Comparison of ENCODE assay signal across 16 cellular contexts in genomic region chr2:172846551-172846950, GRCh38.
"Had no signal": no experiment of that assay in that cellular context is flagged by ENCODE, and none has a peak within 500 bp of the region (broad histone marks: within the 10 kb centered on the region; RNA-seq: fewer than 3 reads in every experiment).

No MANE protein-coding gene starts in this region.

- DNase-seq: colonic mucosa; cortex of kidney; effector CD8-positive, alpha-beta T cell; effector memory CD8-positive, alpha-beta T cell; foreskin keratinocyte; head of caudate nucleus; heart right ventricle; hippocampal formation; left cardiac atrium; left lung; left ventricle myocardium superior; lower lobe of right lung; mesenchymal stem cell; mucosa of descending colon had no signal

- ATAC-seq: effector memory CD8-positive, alpha-beta T cell; foreskin keratinocyte; gastroesophageal sphincter; left lung; lower lobe of right lung; mucosa of descending colon had no signal

- H3K27me3 ChIP-seq: colonic mucosa, esophagus muscularis mucosa, foreskin keratinocyte, gastroesophageal sphincter, heart right ventricle, left lung had no signal

- H3K9me3 ChIP-seq: colonic mucosa, gastroesophageal sphincter, lower lobe of right lung, mucosa of descending colon had no signal

- H3K36me3 ChIP-seq: colonic mucosa, esophagus muscularis mucosa, gastroesophageal sphincter, heart right ventricle, left lung, lower lobe of right lung had no signal

- H3K27ac ChIP-seq: colonic mucosa, esophagus muscularis mucosa, foreskin keratinocyte, gastroesophageal sphincter, left lung, lower lobe of right lung had no signal

- H3K4me1 ChIP-seq: colonic mucosa, gastroesophageal sphincter, left lung, lower lobe of right lung had no signal

- H3K4me3 ChIP-seq: colonic mucosa, esophagus muscularis mucosa, gastroesophageal sphincter, heart right ventricle, left lung, lower lobe of right lung, mucosa of descending colon had no signal
